17 cellular contexts compared by ENCODE assay signal in genomic region chr10:22607261-22607660, GRCh38.
DNase-seq lines count a peak whose midpoint lies in the region; ATAC-seq and TF ChIP-seq lines count a peak whose summit lies in the region.
"Had no signal": no experiment of that assay in that cellular context is flagged by ENCODE, and none has a peak within 500 bp of the region (broad histone marks: within the 10 kb centered on the region; RNA-seq: fewer than 3 reads in every experiment).

No MANE protein-coding gene starts in this region.

- H3K4ac ChIP-seq in H9 (ENCODE audit: low read depth, low read length) = no peak overlapping the region

- no peaks in the 10 kb centered on the region for H3K23me2 ChIP-seq in H9 (ENCODE audit: insufficient read length, low read depth, low read length, poor library complexity, severe bottlenecking)

- no peak overlapping the region for H3K56ac ChIP-seq in H9 (ENCODE audit: insufficient read length, low read depth, low read length)

- H3K9ac ChIP-seq in H9 (ENCODE audit: extremely low read depth, insufficient read length, low read length) = no peak overlapping the region

- H3K79me2 ChIP-seq in H9 (ENCODE audit: insufficient read depth, low read length) = no peaks in the 10 kb centered on the region; the same call in 1 of the 2 replicates

- H2AK5ac ChIP-seq in H9 (ENCODE audit: insufficient read length, low read length) = no peak overlapping the region

- DNase-seq in Right ventricle myocardium superior = no peak
- no peak for DNase-seq in cardiac septum (ENCODE audit: low spot score)
- peak; percentile 91 for DNase-seq in RPMI7951 (ENCODE audit: low read depth)
- DNase-seq in central memory CD8-positive, alpha-beta T cell (ENCODE audit: low spot score in 2 of 2) = no peak
- no peak for DNase-seq in HUDEP-2 (lab: John Stamatoyannopoulos, UW; ENCODE audit: unreplicated experiment in 76 of 76)
- DNase-seq in uterus = no peak
- no peak for DNase-seq in H9
- DNase-seq: activated CD4-positive, alpha-beta T cell treated with anti-CD3 and anti-CD28 coated beads for 48 hours; activated gamma-delta T cell treated with Interleukin-2 at 50 U/mL for 16 hours; DMS79 treated with DMSO at 0.1 percent for 48 hours; midbrain; NCI-H1417; pancreas; stimulated activated CD4-positive, alpha-beta T cell treated with anti-CD3 and anti-CD28 coated beads, Interleukin-12 subunit alpha, Interleukin-12 subunit beta, amount 100 ng/mL, for 4 hours; thyroid gland had no signal

- no peaks in the 10 kb centered on the region for H3K27me3 Mint-ChIP-seq in central memory CD8-positive, alpha-beta T cell
- no peaks in the 10 kb centered on the region for H3K27me3 Mint-ChIP-seq in stimulated activated memory B cell treated with anti-CD40 and anti-IgM and Interleukin-4, amounts not matched to agents 10 μg/mL and 1 μg/mL and 100 μg/mL, for 72 hours
- H3K27me3 Mint-ChIP-seq in H9 (ENCODE audit: low read depth) = no peaks in the 10 kb centered on the region

- no peak overlapping the region for H4K91ac ChIP-seq in H9 (ENCODE audit: insufficient read length, low read depth, low read length)

- no peak overlapping the region for H3K18ac ChIP-seq in H9 (ENCODE audit: insufficient read length, low read depth, low read length)

- H2BK20ac ChIP-seq in H9 (ENCODE audit: low read depth, low read length, poor library complexity, severe bottlenecking) = no peak overlapping the region

- no peaks in the 10 kb centered on the region for H3K79me1 ChIP-seq in H9 (ENCODE audit: insufficient read depth, low read depth, low read length, poor library complexity, severe bottlenecking)

- H2BK120ac ChIP-seq in H9 (ENCODE audit: low read depth, low read length, poor library complexity, severe bottlenecking) = no peak overlapping the region

- H2BK5ac ChIP-seq in H9 (ENCODE audit: insufficient read length, low read length) = no peak overlapping the region

- H3K23ac ChIP-seq in H9 (ENCODE audit: insufficient read length, low read depth, low read length) = no peak overlapping the region

- no peak overlapping the region for H4K5ac ChIP-seq in H9 (ENCODE audit: insufficient read length, low read depth, low read length)

- ATAC-seq in Right ventricle myocardium superior (ENCODE audit: poor library complexity) = peak; percentile 19
- ATAC-seq in central memory CD8-positive, alpha-beta T cell (replicated peaks; ENCODE audit: extremely low read depth, poor library complexity, severe bottlenecking) = no peak
- no peak for ATAC-seq in stimulated activated memory B cell treated with anti-CD40 and anti-IgM and Interleukin-4, amounts not matched to agents 10 μg/mL and 1 μg/mL and 100 μg/mL, for 72 hours
- ATAC-seq: gastroesophageal sphincter had no signal

- H3K9me3 Mint-ChIP-seq in central memory CD8-positive, alpha-beta T cell = no peaks in the 10 kb centered on the region
- peaks cover 5% of the 10 kb centered on the region for H3K9me3 Mint-ChIP-seq in stimulated activated memory B cell treated with anti-CD40 and anti-IgM and Interleukin-4, amounts not matched to agents 10 μg/mL and 1 μg/mL and 100 μg/mL, for 72 hours
- peaks cover 6 to 13% of the 10 kb centered on the region in 2 experiments; a peak in 2 of 5 replicates for H3K9me3 Mint-ChIP-seq in H9

- H3K27ac ChIP-seq in uterus (no peak overlapping the region), H9 (ENCODE audit: insufficient read length, low read depth, low read length) (no peak overlapping the region)
- H3K27ac ChIP-seq: gastroesophageal sphincter, pancreas, thyroid gland had no signal

- H3K27me3 ChIP-seq in uterus = no peaks in the 10 kb centered on the region
- H3K27me3 ChIP-seq in H9 (ENCODE audit: insufficient read depth, low read length) = peaks cover 1% of the 10 kb centered on the region; the same call in 1 of the 2 replicates
- H3K27me3 ChIP-seq: gastroesophageal sphincter, pancreas, thyroid gland had no signal

- H3K4me1 ChIP-seq in uterus (no peaks in the 10 kb centered on the region), H9 (ENCODE audit: insufficient read depth, low read length) (peaks cover 1% of the 10 kb centered on the region; the same call in 1 of the 2 replicates)
- H3K4me1 ChIP-seq: pancreas had no signal

- no peaks in the 10 kb centered on the region for H4K20me1 ChIP-seq in H9 (ENCODE audit: control insufficient read depth, insufficient read depth, insufficient read length)

- no peak overlapping the region for H3K4me3 ChIP-seq in uterus
- H3K4me3 ChIP-seq: gastroesophageal sphincter, pancreas, thyroid gland had no signal

- H3T11ph ChIP-seq in H9 (ENCODE audit: low read length) = no peak overlapping the region

- H3K27ac Mint-ChIP-seq in central memory CD8-positive, alpha-beta T cell (ENCODE audit: low read depth) = peak overlapping the region; percentile 87
- H3K27ac Mint-ChIP-seq in stimulated activated memory B cell treated with anti-CD40 and anti-IgM and Interleukin-4, amounts not matched to agents 10 μg/mL and 1 μg/mL and 100 μg/mL, for 72 hours = peak overlapping the region; percentile 95
- H3K27ac Mint-ChIP-seq in H9 = peak overlapping the region in 1 of 3 experiments; percentile 8; a peak in 3 of 7 replicates

- no peak overlapping the region for H3K4me2 ChIP-seq in H9 (ENCODE audit: insufficient read depth, insufficient read length, low read length)

- intact Hi-C loops in Right ventricle myocardium superior (cut with DNase I) (no loop called here), cardiac septum (cut with DNase I) (no loop called here), uterus (cut with DNase I; ENCODE audit: low total_unique reads) (no loop called here)

- H3K4me1 Mint-ChIP-seq in central memory CD8-positive, alpha-beta T cell = peaks cover 85% of the 10 kb centered on the region
- H3K4me1 Mint-ChIP-seq in stimulated activated memory B cell treated with anti-CD40 and anti-IgM and Interleukin-4, amounts not matched to agents 10 μg/mL and 1 μg/mL and 100 μg/mL, for 72 hours = peaks cover 91% of the 10 kb centered on the region
- H3K4me1 Mint-ChIP-seq in H9 = peaks cover 23 to 31% of the 10 kb centered on the region in 2 experiments

- H2BK12ac ChIP-seq in H9 (ENCODE audit: insufficient read length, low read depth, low read length) = no peak overlapping the region

- H2AFZ ChIP-seq in H9 (ENCODE audit: low read length) = no peak overlapping the region

- H3K4me3 Mint-ChIP-seq in central memory CD8-positive, alpha-beta T cell = peak overlapping the region; percentile 28
- peak overlapping the region; percentile 26 for H3K4me3 Mint-ChIP-seq in stimulated activated memory B cell treated with anti-CD40 and anti-IgM and Interleukin-4, amounts not matched to agents 10 μg/mL and 1 μg/mL and 100 μg/mL, for 72 hours
- no peak overlapping the region for H3K4me3 Mint-ChIP-seq in H9

- H3K36me3 ChIP-seq in uterus = no peaks in the 10 kb centered on the region
- H3K36me3 ChIP-seq: pancreas, thyroid gland had no signal

- no peak overlapping the region for H2BK15ac ChIP-seq in H9 (ENCODE audit: low read depth, low read length)

- H3K36me3 Mint-ChIP-seq in central memory CD8-positive, alpha-beta T cell (ENCODE audit: insufficient read depth) = peaks cover 44% of the 10 kb centered on the region
- peaks cover 44% of the 10 kb centered on the region for H3K36me3 Mint-ChIP-seq in stimulated activated memory B cell treated with anti-CD40 and anti-IgM and Interleukin-4, amounts not matched to agents 10 μg/mL and 1 μg/mL and 100 μg/mL, for 72 hours
- peaks cover 34 to 52% (median 35%) of the 10 kb centered on the region in 3 experiments for H3K36me3 Mint-ChIP-seq in H9 (ENCODE audit: insufficient read depth in 1 of 3, low read depth in 3 of 3)

- no peak for TF ChIP-seq POLR2A in uterus (IDR thresholded peaks at IDR 0.05)

- H3K14ac ChIP-seq in H9 (ENCODE audit: insufficient read depth, low read length) = no peak overlapping the region; the same call in 1 of the 2 replicates

- no peak for TF ChIP-seq CTCF in uterus (IDR thresholded peaks at IDR 0.05)
- TF ChIP-seq CTCF in H9 (conservative IDR thresholded peaks at IDR 0.05) = no peak

- H3K9me3 ChIP-seq in uterus = no peaks in the 10 kb centered on the region
- H3K9me3 ChIP-seq in H9 (ENCODE audit: control insufficient read depth, low read depth, low read length) = no peaks in the 10 kb centered on the region
- H3K9me3 ChIP-seq: gastroesophageal sphincter, pancreas, thyroid gland had no signal

- WGBS in H9 (ENCODE audit: extremely low coverage, insufficient read length, low lambda C conversion rate) = no CpG with 5 or more reads among the region's 3 CpGs

- H4K8ac ChIP-seq in H9 (replicated peaks; ENCODE audit: insufficient read length, low read depth, low read length) = no peak overlapping the region

Comparison
In these comparisons a context has a peak if more than half of its experiments do, and no peak if none do; other contexts are left out.
1. H3K4me3 Mint-ChIP-seq: peak in central memory CD8-positive, alpha-beta T cell (single experiment) and stimulated activated memory B cell treated with anti-CD40 and anti-IgM and Interleukin-4, amounts not matched to agents 10 μg/mL and 1 μg/mL and 100 μg/mL, for 72 hours (single experiment); none in H9 (0 of 2).